Comparison of ENCODE assay signal across 19 cellular contexts in the genomic region with DNA sequence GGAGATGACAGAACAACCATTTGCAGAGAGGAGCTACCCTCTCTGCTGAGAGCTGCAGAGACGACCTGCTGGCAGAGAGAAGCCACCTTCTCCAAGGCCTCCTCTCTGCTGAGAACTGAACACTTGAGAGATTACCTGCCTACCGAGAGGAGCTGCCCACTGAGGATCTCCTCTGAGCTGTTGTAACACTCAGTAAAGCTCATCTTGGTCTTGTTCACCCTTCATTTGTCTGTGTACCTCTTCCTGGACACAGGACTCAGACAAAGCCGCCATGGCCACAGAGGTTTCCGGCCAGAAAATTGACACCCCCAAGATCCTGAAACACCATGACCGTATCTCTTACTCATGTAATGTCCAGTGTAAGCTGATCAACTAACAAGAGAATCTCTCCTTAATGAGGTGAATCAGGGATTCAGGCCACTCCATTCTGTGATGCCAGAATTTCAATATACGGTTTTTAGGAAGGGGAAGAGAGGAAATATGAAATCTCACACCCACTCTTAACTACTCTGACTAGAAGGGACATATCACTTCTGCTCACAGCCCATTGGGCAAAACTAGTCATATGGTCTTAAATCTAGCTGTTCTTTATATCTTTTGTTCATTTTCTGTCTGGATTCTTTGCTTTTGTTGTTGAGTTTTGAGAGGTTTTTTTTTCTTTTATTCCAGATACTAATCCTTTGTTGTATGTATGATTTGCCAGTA.
"Had no signal": no experiment of that assay in that cellular context is flagged by ENCODE, and none has a peak within 500 bp of the region (broad histone marks: within the 10 kb centered on the region; RNA-seq: fewer than 3 reads in every experiment).

No MANE protein-coding gene starts in this region.

- H3K36me3 ChIP-seq: MG63 had no signal

- H3K9ac ChIP-seq: SK-N-SH had no signal

- H3K9me3 ChIP-seq: MG63, SK-N-SH had no signal

- H3K4me3 ChIP-seq: MG63 had no signal

- DNase-seq: Karpas-422, KG1, MG63, NCI-H1092, NCI-H1417, NCI-H1436 treated with DMSO at 0.1 percent for 48 hours, NCI-H1694, NCI-H187 treated with DMSO at 0.1 percent for 48 hours, NCI-H2029 treated with DMSO at 0.1 percent for 48 hours, NCI-H2171 treated with DMSO at 0.1 percent for 48 hours, NCI-H345, NCI-H446 treated with DMSO at 0.1 percent for 48 hours, NCI-H510A treated with DMSO at 0.1 percent for 48 hours, NCI-H526, PC-3, SHP77, SK-N-SH had no signal

- ATAC-seq: Panc1, PC-3 had no signal

- H3K27ac ChIP-seq: RWPE1 had no signal

- H3K4me2 ChIP-seq: SK-N-SH had no signal
